1 cellular context compared by ENCODE assay signal in genomic region chr12:32997471-32997870, GRCh38.
TF ChIP-seq lines count a peak whose summit lies in the region.

No MANE protein-coding gene starts in this region.

TF ChIP-seq in GM23338, 12 proteins besides CTCF, POLR2A, EP300 and RAD21:
- TF ChIP-seq CREB1 (CRISPR knock-in tag; IDR thresholded peaks at IDR 0.05; ENCODE audit: low read depth) (no peak), JUNB (IDR thresholded peaks at IDR 0.05; ENCODE audit: unreplicated experiment) (no peak), ZNF331 (CRISPR knock-in tag; IDR thresholded peaks at IDR 0.05; ENCODE audit: low read depth) (no peak), ETS1 (IDR thresholded peaks at IDR 0.05) (no peak), EZH2 (IDR thresholded peaks at IDR 0.05; ENCODE audit: low read depth, unreplicated experiment) (no peak), NANOG (IDR thresholded peaks at IDR 0.05; ENCODE audit: borderline replicate concordance) (no peak), POLR2AphosphoS5 (IDR thresholded peaks at IDR 0.05; ENCODE audit: low read depth) (no peak), STAT1 (IDR thresholded peaks at IDR 0.05; ENCODE audit: unreplicated experiment) (no peak), EZH2phosphoT487 (IDR thresholded peaks at IDR 0.05; ENCODE audit: unreplicated experiment) (no peak)
- TF ChIP-seq, protein P1, sequence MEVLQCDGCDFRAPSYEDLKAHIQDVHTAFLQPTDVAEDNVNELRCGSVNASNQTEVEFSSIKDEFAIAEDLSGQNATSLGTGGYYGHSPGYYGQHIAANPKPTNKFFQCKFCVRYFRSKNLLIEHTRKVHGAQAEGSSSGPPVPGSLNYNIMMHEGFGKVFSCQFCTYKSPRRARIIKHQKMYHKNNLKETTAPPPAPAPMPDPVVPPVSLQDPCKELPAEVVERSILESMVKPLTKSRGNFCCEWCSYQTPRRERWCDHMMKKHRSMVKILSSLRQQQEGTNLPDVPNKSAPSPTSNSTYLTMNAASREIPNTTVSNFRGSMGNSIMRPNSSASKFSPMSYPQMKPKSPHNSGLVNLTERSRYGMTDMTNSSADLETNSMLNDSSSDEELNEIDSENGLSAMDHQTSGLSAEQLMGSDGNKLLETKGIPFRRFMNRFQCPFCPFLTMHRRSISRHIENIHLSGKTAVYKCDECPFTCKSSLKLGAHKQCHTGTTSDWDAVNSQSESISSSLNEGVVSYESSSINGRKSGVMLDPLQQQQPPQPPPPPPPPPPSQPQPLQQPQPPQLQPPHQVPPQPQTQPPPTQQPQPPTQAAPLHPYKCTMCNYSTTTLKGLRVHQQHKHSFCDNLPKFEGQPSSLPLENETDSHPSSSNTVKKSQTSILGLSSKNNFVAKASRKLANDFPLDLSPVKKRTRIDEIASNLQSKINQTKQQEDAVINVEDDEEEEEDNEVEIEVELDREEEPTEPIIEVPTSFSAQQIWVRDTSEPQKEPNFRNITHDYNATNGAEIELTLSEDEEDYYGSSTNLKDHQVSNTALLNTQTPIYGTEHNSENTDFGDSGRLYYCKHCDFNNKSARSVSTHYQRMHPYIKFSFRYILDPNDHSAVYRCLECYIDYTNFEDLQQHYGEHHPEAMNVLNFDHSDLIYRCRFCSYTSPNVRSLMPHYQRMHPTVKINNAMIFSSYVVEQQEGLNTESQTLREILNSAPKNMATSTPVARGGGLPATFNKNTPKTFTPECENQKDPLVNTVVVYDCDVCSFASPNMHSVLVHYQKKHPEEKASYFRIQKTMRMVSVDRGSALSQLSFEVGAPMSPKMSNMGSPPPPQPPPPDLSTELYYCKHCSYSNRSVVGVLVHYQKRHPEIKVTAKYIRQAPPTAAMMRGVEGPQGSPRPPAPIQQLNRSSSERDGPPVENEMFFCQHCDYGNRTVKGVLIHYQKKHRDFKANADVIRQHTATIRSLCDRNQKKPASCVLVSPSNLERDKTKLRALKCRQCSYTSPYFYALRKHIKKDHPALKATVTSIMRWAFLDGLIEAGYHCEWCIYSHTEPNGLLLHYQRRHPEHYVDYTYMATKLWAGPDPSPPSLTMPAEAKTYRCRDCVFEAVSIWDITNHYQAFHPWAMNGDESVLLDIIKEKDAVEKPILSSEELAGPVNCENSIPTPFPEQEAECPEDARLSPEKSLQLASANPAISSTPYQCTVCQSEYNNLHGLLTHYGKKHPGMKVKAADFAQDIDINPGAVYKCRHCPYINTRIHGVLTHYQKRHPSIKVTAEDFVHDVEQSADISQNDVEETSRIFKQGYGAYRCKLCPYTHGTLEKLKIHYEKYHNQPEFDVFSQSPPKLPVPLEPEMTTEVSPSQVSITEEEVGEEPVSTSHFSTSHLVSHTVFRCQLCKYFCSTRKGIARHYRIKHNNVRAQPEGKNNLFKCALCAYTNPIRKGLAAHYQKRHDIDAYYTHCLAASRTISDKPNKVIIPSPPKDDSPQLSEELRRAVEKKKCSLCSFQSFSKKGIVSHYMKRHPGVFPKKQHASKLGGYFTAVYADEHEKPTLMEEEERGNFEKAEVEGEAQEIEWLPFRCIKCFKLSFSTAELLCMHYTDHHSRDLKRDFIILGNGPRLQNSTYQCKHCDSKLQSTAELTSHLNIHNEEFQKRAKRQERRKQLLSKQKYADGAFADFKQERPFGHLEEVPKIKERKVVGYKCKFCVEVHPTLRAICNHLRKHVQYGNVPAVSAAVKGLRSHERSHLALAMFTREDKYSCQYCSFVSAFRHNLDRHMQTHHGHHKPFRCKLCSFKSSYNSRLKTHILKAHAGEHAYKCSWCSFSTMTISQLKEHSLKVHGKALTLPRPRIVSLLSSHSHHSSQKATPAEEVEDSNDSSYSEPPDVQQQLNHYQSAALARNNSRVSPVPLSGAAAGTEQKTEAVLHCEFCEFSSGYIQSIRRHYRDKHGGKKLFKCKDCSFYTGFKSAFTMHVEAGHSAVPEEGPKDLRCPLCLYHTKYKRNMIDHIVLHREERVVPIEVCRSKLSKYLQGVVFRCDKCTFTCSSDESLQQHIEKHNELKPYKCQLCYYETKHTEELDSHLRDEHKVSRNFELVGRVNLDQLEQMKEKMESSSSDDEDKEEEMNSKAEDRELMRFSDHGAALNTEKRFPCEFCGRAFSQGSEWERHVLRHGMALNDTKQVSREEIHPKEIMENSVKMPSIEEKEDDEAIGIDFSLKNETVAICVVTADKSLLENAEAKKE (CRISPR knock-in tag; IDR thresholded peaks at IDR 0.05), result no peak
